ENCODE assay signal across 11 cellular contexts in genomic region chr11:27124514-27125264, GRCh38.
DNase-seq lines count a peak whose midpoint lies in the region; ATAC-seq and TF ChIP-seq lines count a peak whose summit lies in the region.
"Had no signal": no experiment of that assay in that cellular context is flagged by ENCODE, and none has a peak within 500 bp of the region (broad histone marks: within the 10 kb centered on the region; RNA-seq: fewer than 3 reads in every experiment).

No MANE protein-coding gene starts in this region.

- H3K9me3 Mint-ChIP-seq in activated CD8-positive, alpha-beta T cell treated with anti-CD3 and anti-CD28 coated beads for 36 hours, result no peaks in the 10 kb centered on the region

- H3K4me1 Mint-ChIP-seq in activated CD8-positive, alpha-beta T cell treated with anti-CD3 and anti-CD28 coated beads for 36 hours (ENCODE audit: low read depth), result no peaks in the 10 kb centered on the region

- H3K36me3 ChIP-seq in liver (ENCODE audit: control insufficient read depth in 4 of 4, insufficient read depth in 3 of 4, low read depth in 1 of 4, low read length in 3 of 4), result peaks cover 0 to 14% (median 2%) of the 10 kb centered on the region in 4 donors
- no peaks in the 10 kb centered on the region for H3K36me3 ChIP-seq in Peyer's patch

- CTCF ChIA-PET in activated CD8-positive, alpha-beta T cell treated with anti-CD3 and anti-CD28 coated beads for 36 hours (lab: Charles Lee), result no interaction called here

- no peaks in the 10 kb centered on the region for H3K36me3 Mint-ChIP-seq in activated CD8-positive, alpha-beta T cell treated with anti-CD3 and anti-CD28 coated beads for 36 hours (ENCODE audit: low read depth)

- H3K27me3 ChIP-seq in liver (ENCODE audit: control insufficient read depth in 4 of 4, insufficient read depth in 4 of 4, low read length in 3 of 4) (no peaks in the 10 kb centered on the region), Peyer's patch (no peaks in the 10 kb centered on the region)

- H3K27ac Mint-ChIP-seq in activated CD8-positive, alpha-beta T cell treated with anti-CD3 and anti-CD28 coated beads for 36 hours, result no peak overlapping the region

- no peak overlapping the region for H3K9ac ChIP-seq in liver (ENCODE audit: low read depth in 1 of 2, low read length in 2 of 2)

- POLR2A ChIA-PET in activated CD8-positive, alpha-beta T cell treated with anti-CD3 and anti-CD28 coated beads for 36 hours (lab: Charles Lee), result no interaction called here

- no peak for ATAC-seq in activated CD8-positive, alpha-beta T cell treated with anti-CD3 and anti-CD28 coated beads for 36 hours
- ATAC-seq: activated CD4-positive, CD25-positive, alpha-beta regulatory T cell treated with anti-CD3 and anti-CD28 coated beads, Interleukin-2, amount 50 U/mL, for 24 hours had no signal

- DNase-seq in COR-L47 (lab: John Stamatoyannopoulos, UW) (peak; percentile 2), LHCN-M2 (ENCODE audit: low read depth) (peak; percentile 17), astrocyte of the hippocampus (ENCODE audit: low read depth, low spot score) (peak; percentile 8), Peyer's patch (no peak), DMS114 treated with DMSO at 0.1 percent for 48 hours (lab: John Stamatoyannopoulos, UW; ENCODE audit: unreplicated experiment) (no peak), iPS-NIHi7 (ENCODE audit: extremely low spot score) (no peak)
- no peak for DNase-seq in activated CD8-positive, alpha-beta T cell treated with anti-CD3 and anti-CD28 coated beads for 36 hours
- DNase-seq: activated gamma-delta T cell treated with Interleukin-2 at 50 U/mL for 16 hours had no signal

- TF ChIP-seq RAD21 in liver (IDR thresholded peaks at IDR 0.05), result peak; percentile 88 to 90

- TF ChIP-seq CTCF in liver (IDR thresholded peaks at IDR 0.05; ENCODE audit: low read depth, low read length, missing input control), result peak; percentile 41
- no peak for TF ChIP-seq CTCF in activated CD8-positive, alpha-beta T cell treated with anti-CD3 and anti-CD28 coated beads for 36 hours (IDR thresholded peaks at IDR 0.05)
- TF ChIP-seq CTCF in Peyer's patch (IDR thresholded peaks at IDR 0.05), result peak in 2 of 6 experiments; percentile 33 to 41

- intact Hi-C loops in activated CD8-positive, alpha-beta T cell treated with anti-CD3 and anti-CD28 coated beads for 36 hours (cut with micrococcal nuclease), result no loop called here

- H3K27ac ChIP-seq in liver (ENCODE audit: low read depth in 1 of 2, low read length in 2 of 2) (no peak overlapping the region), Peyer's patch (no peak overlapping the region)
- H3K27ac ChIP-seq: skin epidermis had no signal

- H3K4me1 ChIP-seq in liver (ENCODE audit: control insufficient read depth in 4 of 4, insufficient read depth in 4 of 4, low read length in 3 of 4) (peaks cover 0 to 6% (median 1%) of the 10 kb centered on the region in 4 donors), Peyer's patch (no peaks in the 10 kb centered on the region)

- H3K9me3 ChIP-seq in liver (ENCODE audit: control insufficient read depth in 4 of 4, low read length in 3 of 4) (no peaks in the 10 kb centered on the region), Peyer's patch (no peaks in the 10 kb centered on the region)

- TF ChIP-seq POLR2A in Peyer's patch (IDR thresholded peaks at IDR 0.05), result no peak

- no peak overlapping the region for H3K4me3 Mint-ChIP-seq in activated CD8-positive, alpha-beta T cell treated with anti-CD3 and anti-CD28 coated beads for 36 hours

- H3K27me3 Mint-ChIP-seq in activated CD8-positive, alpha-beta T cell treated with anti-CD3 and anti-CD28 coated beads for 36 hours, result peaks cover 1% of the 10 kb centered on the region

- H3K4me3 ChIP-seq in liver (ENCODE audit: low read depth in 1 of 3, low read length in 3 of 3), result no peak overlapping the region
- H3K4me3 ChIP-seq in Peyer's patch, result no peak overlapping the region
- H3K4me3 ChIP-seq: skin epidermis had no signal

- 89% methylated on average over 7 of the region's 7 CpGs for WGBS in liver

TF ChIP-seq in liver, 16 proteins besides CTCF, POLR2A, EP300 and RAD21:
- TF ChIP-seq HNF4A (conservative IDR thresholded peaks at IDR 0.05) (no peak), GABPA (IDR thresholded peaks at IDR 0.05 in 1 of 2, conservative IDR thresholded peaks at IDR 0.05 in 1 of 2) (no peak), FOXA1 (IDR thresholded peaks at IDR 0.05) (no peak), FOXA2 (IDR thresholded peaks at IDR 0.05) (no peak), JUND (IDR thresholded peaks at IDR 0.05) (no peak), ATF3 (IDR thresholded peaks at IDR 0.05) (no peak), TAF1 (conservative IDR thresholded peaks at IDR 0.05) (no peak), NR2F2 (IDR thresholded peaks at IDR 0.05) (no peak)

Comparison
In these comparisons a context has a peak if more than half of its experiments do, and no peak if none do; other contexts are left out.
1. DNase-seq: peak in COR-L47 (single experiment), LHCN-M2 (single experiment) and astrocyte of the hippocampus (single experiment); none in activated CD8-positive, alpha-beta T cell treated with anti-CD3 and anti-CD28 coated beads for 36 hours (single experiment), Peyer's patch (0 of 3), DMS114 treated with DMSO at 0.1 percent for 48 hours (single experiment) and iPS-NIHi7 (single experiment).